ENCODE assay signal across 21 cellular contexts in the genomic region with DNA sequence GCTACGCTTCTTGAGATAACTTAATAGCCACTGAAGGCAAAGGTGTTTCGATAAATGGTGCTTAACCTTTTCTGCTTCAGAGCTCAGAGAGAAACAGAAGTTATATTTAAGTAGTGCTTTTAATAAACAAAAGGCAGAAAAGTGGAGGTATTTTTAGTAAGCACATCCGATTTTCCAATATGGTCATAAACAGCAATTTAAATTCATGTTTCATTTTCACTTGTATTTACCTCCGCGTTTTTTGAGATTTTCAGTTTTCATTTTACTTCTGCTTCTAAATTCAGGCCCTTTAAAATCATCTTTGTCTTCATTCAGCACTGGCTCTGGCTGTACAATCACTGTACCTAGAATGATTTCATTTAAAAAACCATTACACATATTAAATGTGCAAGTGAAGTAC.
DNase-seq lines count a peak whose midpoint lies in the region; ATAC-seq and TF ChIP-seq lines count a peak whose summit lies in the region.
"Had no signal": no experiment of that assay in that cellular context is flagged by ENCODE, and none has a peak within 500 bp of the region (broad histone marks: within the 10 kb centered on the region; RNA-seq: fewer than 3 reads in every experiment).

No MANE protein-coding gene starts in this region.

- no peaks in the 10 kb centered on the region for H3K9me3 Mint-ChIP-seq in activated T-cell treated with anti-CD3 and anti-CD28 coated beads, Interleukin-2, amount 50 U/mL, for 72 hours
- peaks cover 6% of the 10 kb centered on the region for H3K9me3 Mint-ChIP-seq in progenitor cell of endocrine pancreas (ENCODE audit: low read depth)
- H3K9me3 Mint-ChIP-seq: HFFc6 had no signal

- ATAC-seq in activated T-cell treated with anti-CD3 and anti-CD28 coated beads, Interleukin-2, amount 50 U/mL, for 72 hours (replicated peaks in 1 of 2) = no peak
- ATAC-seq in GM21447 (IDR thresholded peaks at IDR 0.05; ENCODE audit: unreplicated experiment) (peak; percentile 77), HG03159 (IDR thresholded peaks at IDR 0.05; ENCODE audit: unreplicated experiment) (no peak)
- ATAC-seq: K562, right cardiac atrium had no signal

- peaks cover 15% of the 10 kb centered on the region for H3K36me3 ChIP-seq in OCI-LY3 (replicated peaks; ENCODE audit: low read depth, low read length)
- H3K36me3 ChIP-seq in stomach = peaks cover 0 to 15% (median 8%) of the 10 kb centered on the region in 4 donors

- peaks cover 58% of the 10 kb centered on the region for H3K79me2 ChIP-seq in OCI-LY3 (ENCODE audit: low read length)

- peak overlapping the region in 1 of 2 donors; percentile 66 for H3K4me3 Mint-ChIP-seq in activated T-cell treated with anti-CD3 and anti-CD28 coated beads, Interleukin-2, amount 50 U/mL, for 72 hours
- H3K4me3 Mint-ChIP-seq in progenitor cell of endocrine pancreas (ENCODE audit: low read depth) = no peak overlapping the region
- H3K4me3 Mint-ChIP-seq: HFFc6, neural crest cell had no signal

- peaks cover 39% of the 10 kb centered on the region for H4K20me1 ChIP-seq in OCI-LY3 (ENCODE audit: insufficient read depth, low read length)

- H3K27ac Mint-ChIP-seq in activated T-cell treated with anti-CD3 and anti-CD28 coated beads, Interleukin-2, amount 50 U/mL, for 72 hours = peak overlapping the region; percentile 91
- peak overlapping the region; percentile 29 for H3K27ac Mint-ChIP-seq in progenitor cell of endocrine pancreas
- H3K27ac Mint-ChIP-seq: HFFc6 had no signal

- no peak for TF ChIP-seq POLR2A in stomach (IDR thresholded peaks at IDR 0.05)

- intact Hi-C loops in stomach (cut with DNase I; ENCODE audit: low total_unique reads) = no loop called here

- H3K36me3 Mint-ChIP-seq in activated T-cell treated with anti-CD3 and anti-CD28 coated beads, Interleukin-2, amount 50 U/mL, for 72 hours (ENCODE audit: insufficient read depth in 2 of 2) = no peaks in the 10 kb centered on the region
- peaks cover 5% of the 10 kb centered on the region for H3K36me3 Mint-ChIP-seq in progenitor cell of endocrine pancreas (ENCODE audit: insufficient read depth)

- H3K9ac ChIP-seq in OCI-LY3 (ENCODE audit: low read length) = peak overlapping the region; percentile 18; the same call in 1 of the 2 replicates

- H3K4me3 ChIP-seq in OCI-LY3 (ENCODE audit: low read length) = peak overlapping the region; percentile 55
- no peak overlapping the region for H3K4me3 ChIP-seq in stomach
- no peak overlapping the region for H3K4me3 ChIP-seq in foreskin fibroblast (ENCODE audit: low read depth in 1 of 2, low read length in 2 of 2)
- H3K4me3 ChIP-seq: K562, vagina had no signal

- TF ChIP-seq EP300 in stomach (IDR thresholded peaks at IDR 0.05) = no peak

- H3K9me3 ChIP-seq in OCI-LY3 (ENCODE audit: insufficient read depth, low read length) = no peaks in the 10 kb centered on the region
- no peaks in the 10 kb centered on the region for H3K9me3 ChIP-seq in stomach
- H3K9me3 ChIP-seq: vagina had no signal

- no peaks in the 10 kb centered on the region for H3K4me1 Mint-ChIP-seq in activated T-cell treated with anti-CD3 and anti-CD28 coated beads, Interleukin-2, amount 50 U/mL, for 72 hours (ENCODE audit: low read depth)
- H3K4me1 Mint-ChIP-seq in progenitor cell of endocrine pancreas (ENCODE audit: low read depth) = peaks cover 18% of the 10 kb centered on the region
- H3K4me1 Mint-ChIP-seq: neural crest cell had no signal

- H3K27me3 ChIP-seq in OCI-LY3 (ENCODE audit: low read depth, low read length) (no peaks in the 10 kb centered on the region), stomach (no peaks in the 10 kb centered on the region)
- H3K27me3 ChIP-seq: vagina had no signal

- H3K27ac ChIP-seq in OCI-LY3 (ENCODE audit: low read length) (peak overlapping the region; percentile 78), stomach (no peak overlapping the region)
- H3K27ac ChIP-seq: HL-60, vagina had no signal

- H3K27me3 Mint-ChIP-seq in activated T-cell treated with anti-CD3 and anti-CD28 coated beads, Interleukin-2, amount 50 U/mL, for 72 hours (ENCODE audit: low read depth) = no peaks in the 10 kb centered on the region
- no peaks in the 10 kb centered on the region for H3K27me3 Mint-ChIP-seq in progenitor cell of endocrine pancreas

- DNase-seq in activated T-cell treated with anti-CD3 and anti-CD28 coated beads, Interleukin-2, amount 50 U/mL, for 72 hours = no peak
- DNase-seq in activated T-cell treated with anti-CD3 and anti-CD28 coated beads, Interleukin-2, amount 50 U/mL, for 1 hour = no peak
- DNase-seq in progenitor cell of endocrine pancreas (ENCODE audit: low spot score, unreplicated experiment) = no peak
- DNase-seq in stomach = no peak
- DNase-seq in foreskin fibroblast = no peak
- DNase-seq: ACHN; activated CD8-positive, alpha-beta memory T cell treated with anti-CD3 and anti-CD28 coated beads, Interleukin-2, amount 50 U/mL, for 48 hours; effector CD4-positive, alpha-beta T cell; HFFc6; islet precursor cell; mesendoderm; NCI-H1092; NCI-H2171; right cardiac atrium had no signal

- WGBS in stomach, 5 donors = 66 to 79% (median 73%) methylated on average over 5 of the region's 5 CpGs

- TF ChIP-seq CTCF in OCI-LY3 (IDR thresholded peaks at IDR 0.05; ENCODE audit: low read depth, low read length) (no peak), progenitor cell of endocrine pancreas (IDR thresholded peaks at IDR 0.05; ENCODE audit: unreplicated experiment) (no peak), stomach (IDR thresholded peaks at IDR 0.05) (no peak), foreskin fibroblast (IDR thresholded peaks at IDR 0.05; ENCODE audit: low read depth, low read length) (no peak)

- H3K4me1 ChIP-seq in OCI-LY3 (ENCODE audit: low read length) = peaks cover 35% of the 10 kb centered on the region
- peaks cover 0 to 12% (median 0%) of the 10 kb centered on the region in 4 donors for H3K4me1 ChIP-seq in stomach
- H3K4me1 ChIP-seq: vagina had no signal

- H2AFZ ChIP-seq in OCI-LY3 (ENCODE audit: low read depth, low read length) = no peak overlapping the region

- peak overlapping the region; percentile 79 for H3K4me2 ChIP-seq in OCI-LY3 (ENCODE audit: low read length)
